ENCODE assay signal across 1 cellular context in the genomic region with DNA sequence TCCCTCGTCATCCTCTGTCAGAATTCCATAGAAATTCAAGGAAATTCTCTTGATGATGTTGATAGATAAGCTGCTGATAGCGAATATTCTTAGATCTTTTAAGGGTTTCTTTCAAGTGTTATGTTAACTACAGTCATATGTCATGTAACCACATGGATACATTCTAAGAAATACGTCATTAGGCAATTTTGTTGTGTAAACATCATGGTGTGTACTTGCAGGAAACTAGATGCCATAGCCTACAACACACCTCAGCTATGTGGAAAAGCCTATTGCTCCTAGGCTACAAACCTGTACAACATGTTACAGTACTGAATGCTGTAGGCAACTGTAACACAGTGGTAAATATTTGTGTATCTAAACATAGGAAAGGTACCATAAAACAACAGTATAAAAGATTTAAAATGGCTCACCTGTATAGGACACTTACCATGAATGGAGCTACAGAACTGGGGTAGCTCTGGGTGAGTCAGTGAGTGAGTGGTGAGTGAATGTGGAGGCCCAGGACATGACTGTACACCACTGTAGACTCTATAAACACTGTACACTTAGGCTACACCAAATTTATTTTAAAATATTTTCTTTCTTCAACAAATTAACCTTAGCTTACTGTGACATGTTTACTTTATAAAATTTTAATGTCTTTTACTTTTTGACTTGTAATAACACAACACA.
TF ChIP-seq lines count a peak whose summit lies in the region.

No MANE protein-coding gene starts in this region.

TF ChIP-seq in IMR-90, 13 proteins besides CTCF, POLR2A, EP300 and RAD21:
- TF ChIP-seq NFE2L2 (IDR thresholded peaks at IDR 0.05; ENCODE audit: low read depth, low read length) (no peak), FOS (IDR thresholded peaks at IDR 0.05; ENCODE audit: low read depth, low read length) (peak; percentile 60)
